1 cellular context compared by ENCODE assay signal in the genomic region with DNA sequence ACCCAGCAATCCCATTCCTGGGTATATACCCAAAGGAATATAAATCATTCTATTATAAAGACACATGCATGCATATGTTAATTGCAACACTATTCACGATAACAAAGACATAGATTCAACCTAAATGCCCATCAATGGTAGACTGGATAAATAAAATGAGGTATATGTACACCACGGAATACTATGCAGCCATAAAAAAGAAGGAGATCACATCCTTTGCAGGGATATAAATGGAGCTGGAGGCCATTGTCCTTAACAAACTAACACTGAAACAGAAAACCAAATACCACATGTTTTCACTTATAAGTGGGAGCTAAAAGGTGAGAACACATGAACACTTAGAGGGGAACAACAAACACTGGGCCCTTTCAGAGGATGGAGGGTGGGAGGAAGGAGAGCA. TPM values are rescaled to one million over a fixed set of nuclear protein-coding genes. Genes with fewer than 3 reads are reported as not detected.
"Had no signal": no experiment of that assay in that cellular context is flagged by ENCODE, and none has a peak within 500 bp of the region (broad histone marks: within the 10 kb centered on the region; RNA-seq: fewer than 3 reads in every experiment).

No MANE protein-coding gene starts in this region.

RNA-seq across cellular contexts. Expression of a gene that starts 46.7 kb away (rescaled TPM):
- polyA plus RNA-seq: IgD-negative memory B cell had no signal
